ENCODE assay signal across 1 cellular context in the genomic region with DNA sequence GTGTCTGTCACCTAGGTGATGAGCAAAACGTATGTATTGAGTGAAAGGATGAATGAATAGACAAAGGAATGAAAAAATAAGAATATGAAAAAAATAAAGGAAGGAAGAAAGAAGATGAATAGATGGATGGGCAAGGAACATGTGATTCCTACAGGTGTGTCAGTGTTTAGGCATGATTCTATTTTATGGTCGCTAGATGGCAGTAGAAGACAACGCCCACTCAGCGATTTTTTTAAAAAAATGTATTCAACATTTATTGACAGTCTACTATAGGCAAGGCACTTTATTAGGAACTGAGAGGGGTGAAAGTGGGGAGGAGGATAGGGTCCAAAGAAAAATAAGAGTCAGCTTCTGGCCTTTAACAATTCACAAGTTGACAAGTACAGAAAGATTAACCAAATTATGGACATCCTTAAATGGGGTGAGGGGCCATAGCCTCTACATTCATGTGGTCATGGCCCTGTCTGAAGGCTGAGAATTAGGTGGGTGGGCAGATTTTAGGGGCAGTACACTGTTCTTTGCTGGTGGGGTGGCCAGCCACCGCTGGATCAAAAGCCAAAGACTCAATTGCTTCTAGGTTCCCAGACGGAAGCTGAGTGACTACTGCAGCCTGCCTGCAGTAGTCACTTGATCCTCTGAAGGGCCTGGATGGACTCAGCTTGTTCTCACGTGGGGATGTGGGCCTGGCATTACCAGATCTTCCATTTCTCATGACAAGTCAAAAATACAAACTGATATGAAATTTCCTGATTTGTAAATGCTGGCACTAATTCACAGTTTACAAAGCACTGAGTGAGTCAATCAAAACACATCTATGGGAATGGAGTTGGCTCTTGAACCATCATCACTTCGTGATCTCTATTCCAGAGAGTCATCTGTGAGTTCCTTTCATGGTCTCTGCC.
TF ChIP-seq lines count a peak whose summit lies in the region.

No MANE protein-coding gene starts in this region.

TF ChIP-seq in HepG2, 621 proteins besides CTCF, POLR2A, EP300 and RAD21 (continued from another document and continues in another):
- no peak for TF ChIP-seq BCLAF1 (IDR thresholded peaks at IDR 0.05)
- TF ChIP-seq PHF8 (CRISPR knock-in tag; IDR thresholded peaks at IDR 0.05) = no peak
- no peak for TF ChIP-seq ETV6 (CRISPR knock-in tag; conservative IDR thresholded peaks at IDR 0.05)
- TF ChIP-seq DNMT1 (CRISPR knock-in tag; IDR thresholded peaks at IDR 0.05) = no peak
- peak; percentile 83 for TF ChIP-seq ZNF362 (CRISPR knock-in tag; IDR thresholded peaks at IDR 0.05; ENCODE audit: borderline replicate concordance)
- no peak for TF ChIP-seq IKZF4 (CRISPR knock-in tag; IDR thresholded peaks at IDR 0.05; ENCODE audit: borderline replicate concordance, low read depth, not compliant biosample characterization)
- TF ChIP-seq, protein P1, sequence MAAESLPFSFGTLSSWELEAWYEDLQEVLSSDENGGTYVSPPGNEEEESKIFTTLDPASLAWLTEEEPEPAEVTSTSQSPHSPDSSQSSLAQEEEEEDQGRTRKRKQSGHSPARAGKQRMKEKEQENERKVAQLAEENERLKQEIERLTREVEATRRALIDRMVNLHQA (CRISPR knock-in tag; IDR thresholded peaks at IDR 0.05) = no peak
- TF ChIP-seq, protein P2, sequence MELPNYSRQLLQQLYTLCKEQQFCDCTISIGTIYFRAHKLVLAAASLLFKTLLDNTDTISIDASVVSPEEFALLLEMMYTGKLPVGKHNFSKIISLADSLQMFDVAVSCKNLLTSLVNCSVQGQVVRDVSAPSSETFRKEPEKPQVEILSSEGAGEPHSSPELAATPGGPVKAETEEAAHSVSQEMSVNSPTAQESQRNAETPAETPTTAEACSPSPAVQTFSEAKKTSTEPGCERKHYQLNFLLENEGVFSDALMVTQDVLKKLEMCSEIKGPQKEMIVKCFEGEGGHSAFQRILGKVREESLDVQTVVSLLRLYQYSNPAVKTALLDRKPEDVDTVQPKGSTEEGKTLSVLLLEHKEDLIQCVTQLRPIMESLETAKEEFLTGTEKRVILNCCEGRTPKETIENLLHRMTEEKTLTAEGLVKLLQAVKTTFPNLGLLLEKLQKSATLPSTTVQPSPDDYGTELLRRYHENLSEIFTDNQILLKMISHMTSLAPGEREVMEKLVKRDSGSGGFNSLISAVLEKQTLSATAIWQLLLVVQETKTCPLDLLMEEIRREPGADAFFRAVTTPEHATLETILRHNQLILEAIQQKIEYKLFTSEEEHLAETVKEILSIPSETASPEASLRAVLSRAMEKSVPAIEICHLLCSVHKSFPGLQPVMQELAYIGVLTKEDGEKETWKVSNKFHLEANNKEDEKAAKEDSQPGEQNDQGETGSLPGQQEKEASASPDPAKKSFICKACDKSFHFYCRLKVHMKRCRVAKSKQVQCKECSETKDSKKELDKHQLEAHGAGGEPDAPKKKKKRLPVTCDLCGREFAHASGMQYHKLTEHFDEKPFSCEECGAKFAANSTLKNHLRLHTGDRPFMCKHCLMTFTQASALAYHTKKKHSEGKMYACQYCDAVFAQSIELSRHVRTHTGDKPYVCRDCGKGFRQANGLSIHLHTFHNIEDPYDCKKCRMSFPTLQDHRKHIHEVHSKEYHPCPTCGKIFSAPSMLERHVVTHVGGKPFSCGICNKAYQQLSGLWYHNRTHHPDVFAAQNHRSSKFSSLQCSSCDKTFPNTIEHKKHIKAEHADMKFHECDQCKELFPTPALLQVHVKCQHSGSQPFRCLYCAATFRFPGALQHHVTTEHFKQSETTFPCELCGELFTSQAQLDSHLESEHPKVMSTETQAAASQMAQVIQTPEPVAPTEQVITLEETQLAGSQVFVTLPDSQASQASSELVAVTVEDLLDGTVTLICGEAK (IDR thresholded peaks at IDR 0.05) = 0 out of 2 replicates have a peak, but pooled peaks have one; percentile 12
- TF ChIP-seq, protein P2 (CRISPR knock-in tag; IDR thresholded peaks at IDR 0.05) = no peak
- TF ChIP-seq, protein P3, sequence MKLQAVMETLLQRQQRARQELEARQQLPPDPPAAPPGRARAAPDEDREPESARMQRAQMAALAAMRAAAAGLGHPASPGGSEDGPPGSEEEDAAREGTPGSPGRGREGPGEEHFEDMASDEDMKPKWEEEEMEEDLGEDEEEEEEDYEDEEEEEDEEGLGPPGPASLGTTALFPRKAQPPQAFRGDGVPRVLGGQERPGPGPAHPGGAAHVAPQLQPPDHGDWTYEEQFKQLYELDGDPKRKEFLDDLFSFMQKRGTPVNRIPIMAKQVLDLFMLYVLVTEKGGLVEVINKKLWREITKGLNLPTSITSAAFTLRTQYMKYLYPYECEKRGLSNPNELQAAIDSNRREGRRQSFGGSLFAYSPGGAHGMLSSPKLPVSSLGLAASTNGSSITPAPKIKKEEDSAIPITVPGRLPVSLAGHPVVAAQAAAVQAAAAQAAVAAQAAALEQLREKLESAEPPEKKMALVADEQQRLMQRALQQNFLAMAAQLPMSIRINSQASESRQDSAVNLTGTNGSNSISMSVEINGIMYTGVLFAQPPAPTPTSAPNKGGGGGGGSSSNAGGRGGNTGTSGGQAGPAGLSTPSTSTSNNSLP (IDR thresholded peaks at IDR 0.05; ENCODE audit: low read depth, low read length) = 0 out of 2 replicates have a peak, but pooled peaks have one; percentile 36
- TF ChIP-seq DNMT3B (CRISPR knock-in tag; conservative IDR thresholded peaks at IDR 0.05) = no peak
- peak; percentile 93 to 96 for TF ChIP-seq MAFK (conservative IDR thresholded peaks at IDR 0.05 in 1 of 2, IDR thresholded peaks at IDR 0.05 in 1 of 2; ENCODE audit: low read length in 2 of 2)
- no peak for TF ChIP-seq ATF7 (IDR thresholded peaks at IDR 0.05)
- no peak for TF ChIP-seq ATF7 (CRISPR knock-in tag; IDR thresholded peaks at IDR 0.05)
- no peak for TF ChIP-seq TRIM22 (IDR thresholded peaks at IDR 0.05)
- TF ChIP-seq, protein P4, sequence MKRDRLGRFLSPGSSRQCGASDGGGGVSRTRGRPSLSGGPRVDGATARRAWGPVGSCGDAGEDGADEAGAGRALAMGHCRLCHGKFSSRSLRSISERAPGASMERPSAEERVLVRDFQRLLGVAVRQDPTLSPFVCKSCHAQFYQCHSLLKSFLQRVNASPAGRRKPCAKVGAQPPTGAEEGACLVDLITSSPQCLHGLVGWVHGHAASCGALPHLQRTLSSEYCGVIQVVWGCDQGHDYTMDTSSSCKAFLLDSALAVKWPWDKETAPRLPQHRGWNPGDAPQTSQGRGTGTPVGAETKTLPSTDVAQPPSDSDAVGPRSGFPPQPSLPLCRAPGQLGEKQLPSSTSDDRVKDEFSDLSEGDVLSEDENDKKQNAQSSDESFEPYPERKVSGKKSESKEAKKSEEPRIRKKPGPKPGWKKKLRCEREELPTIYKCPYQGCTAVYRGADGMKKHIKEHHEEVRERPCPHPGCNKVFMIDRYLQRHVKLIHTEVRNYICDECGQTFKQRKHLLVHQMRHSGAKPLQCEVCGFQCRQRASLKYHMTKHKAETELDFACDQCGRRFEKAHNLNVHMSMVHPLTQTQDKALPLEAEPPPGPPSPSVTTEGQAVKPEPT (CRISPR knock-in tag; IDR thresholded peaks at IDR 0.05; ENCODE audit: low read depth) = no peak
- no peak for TF ChIP-seq KDM5A (IDR thresholded peaks at IDR 0.05; ENCODE audit: borderline replicate concordance, low read length)
- TF ChIP-seq ARNT (IDR thresholded peaks at IDR 0.05) = no peak
- no peak for TF ChIP-seq ZBTB37 (CRISPR knock-in tag; IDR thresholded peaks at IDR 0.05)
- no peak for TF ChIP-seq ZNF550 (CRISPR knock-in tag; IDR thresholded peaks at IDR 0.05; ENCODE audit: borderline replicate concordance)
- no peak for TF ChIP-seq ZNF317 (CRISPR knock-in tag; IDR thresholded peaks at IDR 0.05)
- no peak for TF ChIP-seq DBP (CRISPR knock-in tag; IDR thresholded peaks at IDR 0.05; ENCODE audit: not compliant biosample characterization)
- no peak for TF ChIP-seq POGZ (CRISPR knock-in tag; IDR thresholded peaks at IDR 0.05)
- no peak for TF ChIP-seq CAMTA2 (CRISPR knock-in tag; IDR thresholded peaks at IDR 0.05; ENCODE audit: borderline replicate concordance)
- no peak for TF ChIP-seq ZNF792 (CRISPR knock-in tag; IDR thresholded peaks at IDR 0.05)
- no peak for TF ChIP-seq ZNF180 (CRISPR knock-in tag; IDR thresholded peaks at IDR 0.05; ENCODE audit: borderline replicate concordance, low read depth)
- TF ChIP-seq ZFP91 (CRISPR knock-in tag; IDR thresholded peaks at IDR 0.05; ENCODE audit: borderline replicate concordance) = no peak
